In the genomic region with DNA sequence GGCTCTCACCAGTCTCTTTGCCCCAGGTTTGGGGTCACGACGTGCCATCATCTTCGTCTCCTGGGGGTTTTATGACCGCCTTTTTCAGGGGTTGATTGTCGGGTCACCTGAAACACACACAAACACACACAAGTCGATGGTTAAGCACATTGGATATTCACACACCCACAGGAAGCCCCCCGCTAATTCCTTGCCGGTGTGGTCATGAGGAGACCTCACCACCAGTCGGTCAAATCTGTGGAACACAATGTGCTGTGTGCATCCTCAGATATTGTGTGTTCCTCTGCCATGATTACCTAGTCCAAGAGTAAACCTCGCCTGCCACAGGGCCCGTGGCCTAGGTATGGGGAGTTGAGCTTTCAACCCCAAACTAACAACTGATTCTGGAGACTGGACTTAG, we compare ENCODE assay signal across 4 cellular contexts. TPM values are rescaled to one million over a fixed set of nuclear protein-coding genes. Genes with fewer than 3 reads are reported as not detected.
"Had no signal": no experiment of that assay in that cellular context is flagged by ENCODE, and none has a peak within 500 bp of the region (broad histone marks: within the 10 kb centered on the region; RNA-seq: fewer than 3 reads in every experiment).

No MANE protein-coding gene starts in this region.

RNA-seq across cellular contexts. Expression of gene FAM90A1, which starts 2.6 kb away (rescaled TPM):
- total RNA-seq: GM23248, H1, H4 had no signal
- polyA plus RNA-seq: GM23338 had no signal
